Comparison of ENCODE assay signal across 29 cellular contexts in the genomic region with DNA sequence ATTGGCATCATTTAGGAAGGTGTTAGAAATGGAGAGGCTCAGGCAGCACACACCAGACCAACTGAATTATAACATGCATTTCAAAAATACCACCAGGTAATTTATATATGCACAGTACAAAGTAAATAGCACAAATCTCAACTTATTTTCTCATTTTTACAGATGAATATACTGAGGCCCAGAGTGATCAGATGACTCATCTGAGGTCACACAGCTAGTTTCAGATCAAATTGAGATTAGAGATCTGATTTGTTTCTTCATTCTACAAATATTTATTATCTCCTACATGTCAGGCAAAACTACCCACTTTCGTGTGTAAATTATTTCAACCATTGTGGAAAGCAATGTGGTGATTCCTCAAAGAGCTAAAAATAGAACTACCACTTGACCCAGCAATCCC.
"Had no signal": no experiment of that assay in that cellular context is flagged by ENCODE, and none has a peak within 500 bp of the region (broad histone marks: within the 10 kb centered on the region; RNA-seq: fewer than 3 reads in every experiment).

No MANE protein-coding gene starts in this region.

- ATAC-seq: activated CD4-positive, alpha-beta T cell treated with anti-CD3 and anti-CD28 coated beads for 36 hours; activated CD8-positive, alpha-beta T cell treated with anti-CD3 and anti-CD28 coated beads, Interleukin-2, amount 10 ng/mL, durations not matched to agents 7 days and 5 days had no signal

- DNase-seq: activated CD4-positive, alpha-beta T cell treated with anti-CD3 and anti-CD28 coated beads for 36 hours; activated CD4-positive, alpha-beta T cell treated with anti-CD3 and anti-CD28 coated beads, Interleukin-2, amount 10 ng/mL, durations not matched to agents 7 days and 5 days; activated CD4-positive, alpha-beta T cell treated with anti-CD3 and anti-CD28 coated beads, Interleukin-2, amount 50 U/mL, for 48 hours; activated CD8-positive, alpha-beta T cell treated with anti-CD3 and anti-CD28 coated beads, Interleukin-2, amount 10 ng/mL, durations not matched to agents 7 days and 5 days; activated gamma-delta T cell; activated naive CD4-positive, alpha-beta T cell treated with Interleukin-2 at 50 U/mL for 16 hours; activated naive CD8-positive, alpha-beta T cell treated with anti-CD3 and anti-CD28 coated beads, Interleukin-2, amount 10 ng/mL, durations not matched to agents 7 days and 5 days; activated T-cell treated with anti-CD3 and anti-CD28 coated beads, Interleukin-2, amount 50 U/mL, for 24 hours; amygdala; Kasumi-1; MM.1S; MV-4-11; NCI-H1092; NCI-H1436 treated with DMSO at 0.1 percent for 48 hours; NCI-H1694 treated with DMSO at 0.1 percent for 48 hours; NCI-H2029; NCI-H345; NCI-H524 treated with DMSO at 0.1 percent for 48 hours; NK-92 treated with Interleukin-12 subunit alpha and Interleukin-12 subunit beta, amount 100 ng/mL, for 24 hours; PC-9; Right ventricle myocardium superior had no signal

- FAIRE-seq: TTC549 had no signal

- H3K27me3 Mint-ChIP-seq: activated CD4-positive, alpha-beta T cell treated with anti-CD3 and anti-CD28 coated beads for 36 hours; activated naive CD4-positive, alpha-beta T cell treated with anti-CD3 and anti-CD28 coated beads, Interleukin-2, amount 50 U/mL, for 24 hours; activated naive CD8-positive, alpha-beta T cell treated with anti-CD3 and anti-CD28 coated beads, Interleukin-2, amount 10 ng/mL, durations not matched to agents 7 days and 5 days; activated T-cell treated with anti-CD3 and anti-CD28 coated beads, Interleukin-2, amount 50 U/mL, for 24 hours; central memory CD8-positive, alpha-beta T cell had no signal

- H3K4me3 ChIP-seq: ascending aorta, cardiac muscle cell, PC-9 had no signal

- H3K4me2 ChIP-seq: PC-9 had no signal

- H3K36me3 ChIP-seq: ascending aorta, cardiac muscle cell had no signal

- H3K27ac ChIP-seq: ascending aorta, cardiac muscle cell, PC-9 had no signal

- H3K4me3 Mint-ChIP-seq: activated CD4-positive, alpha-beta T cell treated with anti-CD3 and anti-CD28 coated beads for 36 hours; activated CD4-positive, alpha-beta T cell treated with anti-CD3 and anti-CD28 coated beads, Interleukin-2, amount 10 ng/mL, durations not matched to agents 7 days and 5 days; activated CD8-positive, alpha-beta T cell treated with anti-CD3 and anti-CD28 coated beads, Interleukin-2, amount 10 ng/mL, durations not matched to agents 7 days and 5 days; activated naive CD4-positive, alpha-beta T cell treated with anti-CD3 and anti-CD28 coated beads, Interleukin-2, amount 50 U/mL, for 24 hours; activated naive CD8-positive, alpha-beta T cell treated with anti-CD3 and anti-CD28 coated beads, Interleukin-2, amount 10 ng/mL, durations not matched to agents 7 days and 5 days; activated T-cell treated with anti-CD3 and anti-CD28 coated beads, Interleukin-2, amount 50 U/mL, for 24 hours; central memory CD8-positive, alpha-beta T cell; T-helper 1 cell treated with Interleukin-12 subunit alpha and Interleukin-12 subunit beta and Interleukin-4 antibody, amounts not matched to agents 30 μg/mL and 1 μg/mL, for 36 hours; T-helper 2 cell treated with Interferon-gamma antibody and Interleukin-4, amounts not matched to agents 5 μg/mL and 100 μg/mL, for 36 hours had no signal

- H3K27me3 ChIP-seq: ascending aorta, cardiac muscle cell had no signal

- H2AFZ ChIP-seq: PC-9 had no signal

- H3K4me1 Mint-ChIP-seq: activated CD4-positive, alpha-beta T cell treated with anti-CD3 and anti-CD28 coated beads, Interleukin-2, amount 10 ng/mL, durations not matched to agents 7 days and 5 days; activated naive CD4-positive, alpha-beta T cell treated with anti-CD3 and anti-CD28 coated beads, Interleukin-2, amount 50 U/mL, for 24 hours; central memory CD8-positive, alpha-beta T cell had no signal

- H3K9me3 ChIP-seq: ascending aorta had no signal

- H3K27ac Mint-ChIP-seq: activated CD4-positive, alpha-beta T cell treated with anti-CD3 and anti-CD28 coated beads for 36 hours; activated CD4-positive, alpha-beta T cell treated with anti-CD3 and anti-CD28 coated beads, Interleukin-2, amount 10 ng/mL, durations not matched to agents 7 days and 5 days; activated CD8-positive, alpha-beta T cell treated with anti-CD3 and anti-CD28 coated beads, Interleukin-2, amount 10 ng/mL, durations not matched to agents 7 days and 5 days; activated naive CD4-positive, alpha-beta T cell treated with anti-CD3 and anti-CD28 coated beads, Interleukin-2, amount 50 U/mL, for 24 hours; activated naive CD8-positive, alpha-beta T cell treated with anti-CD3 and anti-CD28 coated beads, Interleukin-2, amount 10 ng/mL, durations not matched to agents 7 days and 5 days; activated T-cell treated with anti-CD3 and anti-CD28 coated beads, Interleukin-2, amount 50 U/mL, for 24 hours; activated T-helper 2 cell treated with anti-CD3 and anti-CD28 coated beads, Interferon-gamma antibody, Interleukin-2, Interleukin-4, amounts not matched to agents 10 μg/mL and 5 μg/mL and 100 μg/mL, durations not matched to agents 14 hours and 24 hours and 36 hours; T-helper 1 cell treated with Interleukin-12 subunit alpha and Interleukin-12 subunit beta and Interleukin-4 antibody, amounts not matched to agents 30 μg/mL and 1 μg/mL, for 36 hours; T-helper 2 cell treated with Interferon-gamma antibody and Interleukin-4, amounts not matched to agents 5 μg/mL and 100 μg/mL, for 36 hours had no signal

- H3K9me3 Mint-ChIP-seq: activated CD4-positive, alpha-beta T cell treated with anti-CD3 and anti-CD28 coated beads, Interleukin-2, amount 10 ng/mL, durations not matched to agents 7 days and 5 days; activated naive CD4-positive, alpha-beta T cell treated with anti-CD3 and anti-CD28 coated beads, Interleukin-2, amount 50 U/mL, for 24 hours; activated T-helper 2 cell treated with anti-CD3 and anti-CD28 coated beads, Interferon-gamma antibody, Interleukin-2, Interleukin-4, amounts not matched to agents 10 μg/mL and 5 μg/mL and 100 μg/mL, durations not matched to agents 14 hours and 24 hours and 36 hours; central memory CD8-positive, alpha-beta T cell; T-helper 1 cell treated with Interleukin-12 subunit alpha and Interleukin-12 subunit beta and Interleukin-4 antibody, amounts not matched to agents 30 μg/mL and 1 μg/mL, for 36 hours; T-helper 2 cell treated with Interferon-gamma antibody and Interleukin-4, amounts not matched to agents 5 μg/mL and 100 μg/mL, for 36 hours had no signal

- H3K36me3 Mint-ChIP-seq: activated naive CD4-positive, alpha-beta T cell treated with anti-CD3 and anti-CD28 coated beads, Interleukin-2, amount 50 U/mL, for 24 hours had no signal
